1 cellular context compared by ENCODE assay signal in the genomic region with DNA sequence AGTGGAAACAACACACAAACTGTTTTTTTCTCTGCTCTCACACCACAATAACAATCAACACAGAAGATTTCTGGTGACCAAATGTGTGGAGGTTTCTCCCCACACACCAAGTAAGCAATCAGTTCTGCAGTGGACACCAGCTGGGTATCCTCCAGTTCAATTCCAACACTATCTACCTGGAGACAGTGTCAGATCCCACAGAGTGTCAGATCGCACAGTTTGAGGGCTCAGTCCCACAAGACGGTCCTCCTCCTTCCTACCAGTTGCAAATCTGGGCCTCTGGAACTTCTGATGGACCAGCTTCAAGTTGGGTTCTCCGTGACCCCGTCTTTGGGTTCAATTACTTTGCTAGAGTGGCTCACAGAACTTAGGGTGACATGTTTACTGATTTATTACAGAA.
TF ChIP-seq lines count a peak whose summit lies in the region.

No MANE protein-coding gene starts in this region.

TF ChIP-seq in H1, 55 proteins besides CTCF, POLR2A, EP300 and RAD21:
- TF ChIP-seq HDAC2 (IDR thresholded peaks at IDR 0.05; ENCODE audit: borderline replicate concordance in 1 of 2, low read depth in 2 of 2, low read length in 2 of 2) (no peak), MAFK (IDR thresholded peaks at IDR 0.05; ENCODE audit: low read depth, low read length) (no peak), SP4 (IDR thresholded peaks at IDR 0.05; ENCODE audit: low read length) (no peak), JUN (IDR thresholded peaks at IDR 0.05; ENCODE audit: low read depth, low read length) (no peak)
- TF ChIP-seq, protein P1, sequence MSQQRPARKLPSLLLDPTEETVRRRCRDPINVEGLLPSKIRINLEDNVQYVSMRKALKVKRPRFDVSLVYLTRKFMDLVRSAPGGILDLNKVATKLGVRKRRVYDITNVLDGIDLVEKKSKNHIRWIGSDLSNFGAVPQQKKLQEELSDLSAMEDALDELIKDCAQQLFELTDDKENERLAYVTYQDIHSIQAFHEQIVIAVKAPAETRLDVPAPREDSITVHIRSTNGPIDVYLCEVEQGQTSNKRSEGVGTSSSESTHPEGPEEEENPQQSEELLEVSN (IDR thresholded peaks at IDR 0.05), result no peak
